11 cellular contexts compared by ENCODE assay signal in the genomic region with DNA sequence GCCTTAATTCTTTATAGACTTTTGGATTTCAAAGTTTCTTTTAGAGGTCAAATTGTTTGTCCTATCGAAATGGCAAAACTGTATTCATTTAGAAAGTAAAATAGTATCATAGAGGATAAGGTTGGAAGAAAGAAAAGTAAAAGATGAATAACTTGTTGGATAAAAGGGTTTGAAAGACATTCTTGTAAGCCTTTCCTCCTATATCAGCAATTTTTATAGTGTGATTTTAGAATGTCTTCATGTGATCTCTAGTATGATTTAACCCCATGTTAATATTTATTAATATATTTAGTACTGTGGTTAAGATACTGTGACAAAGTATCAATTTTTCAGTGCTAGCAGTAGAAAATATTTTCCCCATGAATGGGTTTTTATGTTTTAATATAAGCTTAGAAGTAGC. TPM values are rescaled to one million over a fixed set of nuclear protein-coding genes. Genes with fewer than 3 reads are reported as not detected.
A peak's percentile ranks its signal among the peaks of the same experiment; 100 is the strongest.
DNase-seq lines count a peak whose midpoint lies in the region; ATAC-seq, FAIRE-seq and TF ChIP-seq lines count a peak whose summit lies in the region.
"Had no signal": no experiment of that assay in that cellular context is flagged by ENCODE, and none has a peak within 500 bp of the region (broad histone marks: within the 10 kb centered on the region; RNA-seq: fewer than 3 reads in every experiment).

No MANE protein-coding gene starts in this region.

- CTCF ChIA-PET in A673 (lab: Charles Lee) (no interaction called here), K562 (lab: Yijun Ruan, JAX; ENCODE audit: low intra/inter-chr PET ratio) (no interaction called here)

- ATAC-seq in K562: no peak
- ATAC-seq in naive thymus-derived CD8-positive, alpha-beta T cell: no peak
- ATAC-seq in HG03354 (IDR thresholded peaks at IDR 0.05; ENCODE audit: poor library complexity, severe bottlenecking, unreplicated experiment): no peak

- peak overlapping the region; percentile 84 for H3K4me3 ChIP-seq in A673 (ENCODE audit: low read depth, low read length, poor library complexity, severe bottlenecking)
- H3K4me3 ChIP-seq in K562: peak overlapping the region; percentile 17; the same call in 1 of the 2 replicates

- POLR2A ChIA-PET in A673 (lab: Charles Lee; ENCODE audit: low non-redundant PET) (interaction anchor here (0.6 kb wide), 1 partner anchor 254 kb away, joined by 21 read pairs; no protein-coding TSS in a partner anchor), K562 (lab: Yijun Ruan, JAX) (interaction anchor here (0.7 kb wide), 1 partner anchor 45 kb away, joined by 3 read pairs; a partner anchor contains a TSS)
- POLR2A ChIA-PET in naive thymus-derived CD8-positive, alpha-beta T cell (lab: Charles Lee): interaction anchor here (1.0 kb wide), 1 partner anchor 106 kb away, joined by 3 read pairs; no protein-coding TSS in a partner anchor

- H3K4me1 ChIP-seq in A673 (ENCODE audit: insufficient read depth, low read length, poor library complexity, severe bottlenecking) (peaks cover 27% of the 10 kb centered on the region), K562 (replicated peaks in 1 of 2; ENCODE audit: control insufficient read depth in 2 of 2, insufficient read depth in 2 of 2, low read length in 2 of 2) (peaks cover 0 to 4% of the 10 kb centered on the region in 2 experiments; a peak in 1 of 5 replicates)

- H3K79me2 ChIP-seq in K562 (ENCODE audit: control insufficient read depth, insufficient read depth, low read length): peaks cover 61% of the 10 kb centered on the region

- in situ Hi-C loops in K562 (cut with MboI): no loop called here

- H3K9me3 Mint-ChIP-seq in HFFc6: no peaks in the 10 kb centered on the region
- no peaks in the 10 kb centered on the region for H3K9me3 Mint-ChIP-seq in naive thymus-derived CD8-positive, alpha-beta T cell

- no peak overlapping the region for H2AFZ ChIP-seq in K562 (ENCODE audit: low read depth, low read length)

- H3K36me3 ChIP-seq in A673 (ENCODE audit: insufficient read depth, low read length, poor library complexity, severe bottlenecking) (peaks cover 29% of the 10 kb centered on the region), K562 (ENCODE audit: control insufficient read depth, insufficient read depth, low read length) (peaks cover 26% of the 10 kb centered on the region)

- BruUV-seq in A673 (replicated peaks; lab: Mats Ljungman, UMichigan): no TSS peak
- BruUV-seq in K562 (replicated peaks; lab: Mats Ljungman, UMichigan): no TSS peak

- intact Hi-C loops in A673 (cut with micrococcal nuclease; ENCODE audit: unreplicated experiment) (no loop called here), K562 (cut with micrococcal nuclease) (loop anchor here (5.0 kb wide), 1 partner anchor 75 kb away; no protein-coding TSS in a partner anchor)

- no peak overlapping the region for H3K4me2 ChIP-seq in K562 (ENCODE audit: insufficient read depth, low read length)

- H3K27ac ChIP-seq in A673 (ENCODE audit: low read depth, low read length, poor library complexity, severe bottlenecking) (peak overlapping the region; percentile 9), K562 (ENCODE audit: extremely low read depth, low read depth, low read length) (peak overlapping the region; percentile 44; the same call in 1 of the 3 replicates)

- H3K4me3 Mint-ChIP-seq in HFFc6: peak overlapping the region; percentile 95
- peak overlapping the region; percentile 52 to 99 (median 94) for H3K4me3 Mint-ChIP-seq in naive thymus-derived CD8-positive, alpha-beta T cell

- no peak for FAIRE-seq in K562 (lab: Jason Lieb, UNC)

- no peak for TF ChIP-seq RAD21 in K562 (CRISPR knock-in tag; conservative IDR thresholded peaks at IDR 0.05 in 1 of 2, IDR thresholded peaks at IDR 0.05 in 1 of 2)

- TF ChIP-seq CTCF in A673 (conservative IDR thresholded peaks at IDR 0.05; ENCODE audit: low read depth, low read length) (no peak), HFFc6 (IDR thresholded peaks at IDR 0.05) (no peak), K562 (IDR thresholded peaks at IDR 0.05 in 2 of 3, conservative IDR thresholded peaks at IDR 0.05 in 1 of 3; ENCODE audit: insufficient read depth in 2 of 3, low read depth in 1 of 3, low read length in 3 of 3) (no peak)

- H3K36me3 Mint-ChIP-seq in HFFc6 (ENCODE audit: low read depth): peaks cover 53% of the 10 kb centered on the region
- H3K36me3 Mint-ChIP-seq in naive thymus-derived CD8-positive, alpha-beta T cell: peaks cover 15 to 47% (median 26%) of the 10 kb centered on the region in 3 donors

- H3K9me1 ChIP-seq in K562 (ENCODE audit: control insufficient read depth, insufficient read depth, low read length): no peaks in the 10 kb centered on the region

- H3K9ac ChIP-seq in K562 (ENCODE audit: insufficient read depth in 1 of 2, low read depth in 2 of 2, low read length in 2 of 2): peak overlapping the region in 1 of 2 experiments; percentile 87; a peak in 2 of 4 replicates

- TF ChIP-seq EP300 in K562 (IDR thresholded peaks at IDR 0.05; ENCODE audit: low read length): no peak

- WGBS in K562 (ENCODE audit: insufficient coverage, low coverage, missing lambda C conversion rate): 0% methylated on average over 1 of the region's 1 CpG

- no peaks in the 10 kb centered on the region for H3K27me3 ChIP-seq in A673 (replicated peaks; ENCODE audit: insufficient read depth, low read depth, low read length, poor library complexity)
- H3K27me3 ChIP-seq in K562 (ENCODE audit: control insufficient read depth in 2 of 2, insufficient read depth in 2 of 2, low read length in 2 of 2): no peaks in the 10 kb centered on the region
- H3K27me3 ChIP-seq: adrenal gland had no signal

- H3K27me3 Mint-ChIP-seq in HFFc6 (ENCODE audit: insufficient read depth): peaks cover 10% of the 10 kb centered on the region
- H3K27me3 Mint-ChIP-seq in naive thymus-derived CD8-positive, alpha-beta T cell: no peaks in the 10 kb centered on the region

- peaks cover 12% of the 10 kb centered on the region; the same call in 1 of the 2 replicates for H4K20me1 ChIP-seq in K562 (replicated peaks; ENCODE audit: control insufficient read depth, insufficient read depth, low read length)

- DNase-seq in A673 (ENCODE audit: low spot score): no peak
- no peak for DNase-seq in HFFc6
- DNase-seq in K562 (ENCODE audit: extremely low read depth in 1 of 4, low spot score in 3 of 4): no peak
- DNase-seq in naive thymus-derived CD8-positive, alpha-beta T cell: no peak
- no peak for DNase-seq in NCI-H2196 (lab: John Stamatoyannopoulos, UW; ENCODE audit: unreplicated experiment)
- DNase-seq in COLO829 (ENCODE audit: low spot score): no peak
- DNase-seq in NOMO-1 treated with DMSO at 0.1 percent for 48 hours (lab: John Stamatoyannopoulos, UW; ENCODE audit: unreplicated experiment): no peak
- DNase-seq: adrenal gland, NCI-H1105 treated with DMSO at 0.1 percent for 48 hours, Right ventricle myocardium superior had no signal

- TF ChIP-seq POLR2A in K562 (conservative IDR thresholded peaks at IDR 0.05): no peak

- peak overlapping the region; percentile 63 for H3K27ac Mint-ChIP-seq in HFFc6
- H3K27ac Mint-ChIP-seq in naive thymus-derived CD8-positive, alpha-beta T cell: peak overlapping the region in 9 of 10 donors; percentile 18 to 100 (median 83)

- peaks cover 37% of the 10 kb centered on the region for H3K4me1 Mint-ChIP-seq in HFFc6 (ENCODE audit: low read depth)
- peaks cover 23 to 55% (median 47%) of the 10 kb centered on the region in 4 donors for H3K4me1 Mint-ChIP-seq in naive thymus-derived CD8-positive, alpha-beta T cell

- H3K9me3 ChIP-seq in A673 (ENCODE audit: low read depth, low read length, poor library complexity, severe bottlenecking) (no peaks in the 10 kb centered on the region), K562 (replicated peaks; ENCODE audit: control insufficient read depth, insufficient read depth, low read depth, low read length) (no peaks in the 10 kb centered on the region)
- H3K9me3 ChIP-seq: adrenal gland had no signal

RNA-seq across cellular contexts. Expression of a gene that starts 4.5 kb away (rescaled TPM):
- total RNA-seq in A673 (2021): 59.2 and 67.6 TPM in 2 replicates
- total RNA-seq in HFFc6 (2021; fragmentation: NEBNext Ultra II Directional; extraction: Animal tissue kit (Norgen Biotek cat#: 25700)): 100 to 1,000 TPM in 1 of 6 experiments, 10 to 100 TPM in 5; 92.2 to 111 (median 94.7) TPM
- 12.1 and 12.2 TPM in 2 replicates for total RNA-seq in K562 (2011; cell fraction: chromatin; rRNA removed; ENCODE audit: low replicate concordance)
- 9.1 and 10.3 TPM in 2 replicates for total RNA-seq in K562 (2011; cell fraction: nucleolus; rRNA removed)
- 11.2 and 16.2 TPM in 2 replicates for total RNA-seq in K562 (2011; cell fraction: nucleoplasm; rRNA removed)
- 24.9 and 29.9 TPM in 2 replicates for total RNA-seq in K562 (2014; rRNA removed)
- total RNA-seq in K562 (2014; rRNA removed; fragmentation: Illumina TruSeq; extraction: Trizol): 18.5 and 19.2 TPM in 2 replicates
- total RNA-seq in K562 (2015; rRNA removed; fragmentation: Illumina TruSeq; extraction: Trizol): 22.8 and 23.3 TPM in 2 replicates
- total RNA-seq in K562 (2021): 33.6 and 35.2 TPM in 2 replicates
- 14.2 and 16.3 TPM in 2 replicates for polyA plus RNA-seq in K562 (2011; rRNA removed)
- 9.6 and 14.5 TPM in 2 replicates for polyA plus RNA-seq in K562 (2011; cell fraction: cytosol; rRNA removed)
- polyA plus RNA-seq in K562 (2011; cell fraction: nucleus; rRNA removed): 11.4 and 14.0 TPM in 2 replicates
- polyA plus RNA-seq in K562 (2012): 28.6 and 33.5 TPM in 2 replicates
- polyA plus RNA-seq in K562 (2014; fragmentation: Illumina TruSeq; extraction: Trizol): 25.7 and 28.8 TPM in 2 replicates
- 10 to 100 TPM; 15.3 to 32.5 TPM for polyA plus RNA-seq in K562 (2014; fragmentation: Nextera tagmentation; extraction: Ambion mirVana)
- 23.6 and 27.1 TPM in 2 replicates for polyA plus RNA-seq in K562 (2014; rRNA removed)
- polyA minus RNA-seq in K562 (2011; rRNA and poly(A)+ RNA removed): 17.7 and 17.9 TPM in 2 replicates
- polyA minus RNA-seq in K562 (2011; cell fraction: cytosol; rRNA and poly(A)+ RNA removed): 11.6 and 12.2 TPM in 2 replicates
- 9.0 and 14.4 TPM in 2 replicates for polyA minus RNA-seq in K562 (2011; cell fraction: nucleus; rRNA and poly(A)+ RNA removed)
- total RNA-seq in naive thymus-derived CD8-positive, alpha-beta T cell: 10 to 100 TPM; 83.9 TPM
- 100 to 1,000 TPM in 1 of 3 donors, 10 to 100 TPM in 2; 74.6 to 100 (median 97.6) TPM for polyA plus RNA-seq in naive thymus-derived CD8-positive, alpha-beta T cell

RNA-seq across cellular contexts. Expression of a gene that starts 44.8 kb away (rescaled TPM):
- total RNA-seq in A673 (2021) (77.5 and 80.2 TPM in 2 replicates), K562 (2014; rRNA removed) (58.6 and 59.6 TPM in 2 replicates), K562 (2014; rRNA removed; fragmentation: Illumina TruSeq; extraction: Trizol) (82.4 and 89.9 TPM in 2 replicates), K562 (2015; rRNA removed; fragmentation: Illumina TruSeq; extraction: Trizol) (94.4 and 104 TPM in 2 replicates), K562 (2021) (60.6 and 61.0 TPM in 2 replicates)
- 10 to 100 TPM; 55.5 to 69.7 (median 56.9) TPM for total RNA-seq in HFFc6 (2021; fragmentation: NEBNext Ultra II Directional; extraction: Animal tissue kit (Norgen Biotek cat#: 25700))
- total RNA-seq in K562 (2011; cell fraction: chromatin; rRNA removed; ENCODE audit: low replicate concordance): 151 and 436 TPM in 2 replicates
- total RNA-seq in K562 (2011; cell fraction: nucleolus; rRNA removed): 66.5 and 78.6 TPM in 2 replicates
- total RNA-seq in K562 (2011; cell fraction: nucleoplasm; rRNA removed): 121 and 142 TPM in 2 replicates
- polyA plus RNA-seq in K562 (2011; rRNA removed) (50.5 and 59.2 TPM in 2 replicates), K562 (2014; fragmentation: Illumina TruSeq; extraction: Trizol) (65.1 and 89.1 TPM in 2 replicates), K562 (2014; fragmentation: Nextera tagmentation; extraction: Ambion mirVana) (10 to 100 TPM; 38.8 to 73.2 TPM), K562 (2014; rRNA removed) (55.9 and 60.0 TPM in 2 replicates)
- 4.7 and 12.4 TPM in 2 replicates for polyA plus RNA-seq in K562 (2011; cell fraction: cytosol; rRNA removed)
- polyA plus RNA-seq in K562 (2011; cell fraction: nucleus; rRNA removed): 55.0 and 74.9 TPM in 2 replicates
- 29.6 and 43.1 TPM in 2 replicates for polyA plus RNA-seq in K562 (2012)
- polyA minus RNA-seq in K562 (2011; rRNA and poly(A)+ RNA removed): 140 and 166 TPM in 2 replicates
- polyA minus RNA-seq in K562 (2011; cell fraction: cytosol; rRNA and poly(A)+ RNA removed): 26.8 and 51.8 TPM in 2 replicates
- 80.1 and 150 TPM in 2 replicates for polyA minus RNA-seq in K562 (2011; cell fraction: nucleus; rRNA and poly(A)+ RNA removed)
- total RNA-seq in naive thymus-derived CD8-positive, alpha-beta T cell: 100 to 1,000 TPM; 121 to 122 TPM
- 10 to 100 TPM; 39.6 to 46.1 (median 43.5) TPM for polyA plus RNA-seq in naive thymus-derived CD8-positive, alpha-beta T cell
